In genomic region chr11:12451179-12451814, GRCh38 we compare ENCODE assay signal across 1 cellular context.
TF ChIP-seq lines count a peak whose summit lies in the region.

No MANE protein-coding gene starts in this region.

TF ChIP-seq in SK-N-SH, 30 proteins besides CTCF, POLR2A, EP300 and RAD21 (continued from another document):
- TF ChIP-seq, protein P1, sequence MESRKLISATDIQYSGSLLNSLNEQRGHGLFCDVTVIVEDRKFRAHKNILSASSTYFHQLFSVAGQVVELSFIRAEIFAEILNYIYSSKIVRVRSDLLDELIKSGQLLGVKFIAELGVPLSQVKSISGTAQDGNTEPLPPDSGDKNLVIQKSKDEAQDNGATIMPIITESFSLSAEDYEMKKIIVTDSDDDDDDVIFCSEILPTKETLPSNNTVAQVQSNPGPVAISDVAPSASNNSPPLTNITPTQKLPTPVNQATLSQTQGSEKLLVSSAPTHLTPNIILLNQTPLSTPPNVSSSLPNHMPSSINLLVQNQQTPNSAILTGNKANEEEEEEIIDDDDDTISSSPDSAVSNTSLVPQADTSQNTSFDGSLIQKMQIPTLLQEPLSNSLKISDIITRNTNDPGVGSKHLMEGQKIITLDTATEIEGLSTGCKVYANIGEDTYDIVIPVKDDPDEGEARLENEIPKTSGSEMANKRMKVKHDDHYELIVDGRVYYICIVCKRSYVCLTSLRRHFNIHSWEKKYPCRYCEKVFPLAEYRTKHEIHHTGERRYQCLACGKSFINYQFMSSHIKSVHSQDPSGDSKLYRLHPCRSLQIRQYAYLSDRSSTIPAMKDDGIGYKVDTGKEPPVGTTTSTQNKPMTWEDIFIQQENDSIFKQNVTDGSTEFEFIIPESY (IDR thresholded peaks at IDR 0.05; ENCODE audit: borderline replicate concordance, low read depth), result no peak
- TF ChIP-seq FOXM1 (IDR thresholded peaks at IDR 0.05; ENCODE audit: low read depth) (peak; percentile 59; the same call in 1 of the 2 replicates), TAF1 (IDR thresholded peaks at IDR 0.05; ENCODE audit: borderline replicate concordance, low read depth, low read length) (no peak), RXRA (IDR thresholded peaks at IDR 0.05; ENCODE audit: borderline replicate concordance, low read depth) (no peak), EZH2phosphoT487 (IDR thresholded peaks at IDR 0.05; ENCODE audit: borderline replicate concordance, low read depth) (no peak), ELF1 (IDR thresholded peaks at IDR 0.05) (no peak), USF2 (IDR thresholded peaks at IDR 0.05; ENCODE audit: borderline replicate concordance, low read depth, low read length) (no peak), GATA2 (CRISPR knock-in tag; IDR thresholded peaks at IDR 0.05) (peak; percentile 89), GABPA (IDR thresholded peaks at IDR 0.05; ENCODE audit: low read depth) (no peak), SMC3 (IDR thresholded peaks at IDR 0.05; ENCODE audit: low read depth, low read length) (no peak), MAX (IDR thresholded peaks at IDR 0.05; ENCODE audit: low read depth) (no peak), FOXJ3 (CRISPR knock-in tag; IDR thresholded peaks at IDR 0.05) (no peak), RCOR1 (IDR thresholded peaks at IDR 0.05; ENCODE audit: low read length) (no peak; the same call in 1 of the 2 replicates), MXI1 (IDR thresholded peaks at IDR 0.05; ENCODE audit: low read depth, low read length) (peak; percentile 49; the same call in 1 of the 2 replicates), POLR2AphosphoS5 (IDR thresholded peaks at IDR 0.05; ENCODE audit: low read depth, low read length) (peak; percentile 61; the same call in 1 of the 2 replicates), TCF12 (IDR thresholded peaks at IDR 0.05) (peak; percentile 76), YY1 (IDR thresholded peaks at IDR 0.05; ENCODE audit: low read depth) (no peak), JUND (IDR thresholded peaks at IDR 0.05) (no peak), NFIC (IDR thresholded peaks at IDR 0.05; ENCODE audit: borderline replicate concordance) (no peak), CHD2 (IDR thresholded peaks at IDR 0.05; ENCODE audit: low read length, partially characterized antibody) (peak; percentile 46), NRF1 (IDR thresholded peaks at IDR 0.05; ENCODE audit: low read depth, low read length) (no peak), MEF2A (IDR thresholded peaks at IDR 0.05; ENCODE audit: borderline replicate concordance, low read depth) (0 out of 2 replicates have a peak, but pooled peaks have one; percentile 5), RFX5 (IDR thresholded peaks at IDR 0.05; ENCODE audit: low read length) (no peak; the same call in 1 of the 2 replicates)
- TF ChIP-seq, protein P2, sequence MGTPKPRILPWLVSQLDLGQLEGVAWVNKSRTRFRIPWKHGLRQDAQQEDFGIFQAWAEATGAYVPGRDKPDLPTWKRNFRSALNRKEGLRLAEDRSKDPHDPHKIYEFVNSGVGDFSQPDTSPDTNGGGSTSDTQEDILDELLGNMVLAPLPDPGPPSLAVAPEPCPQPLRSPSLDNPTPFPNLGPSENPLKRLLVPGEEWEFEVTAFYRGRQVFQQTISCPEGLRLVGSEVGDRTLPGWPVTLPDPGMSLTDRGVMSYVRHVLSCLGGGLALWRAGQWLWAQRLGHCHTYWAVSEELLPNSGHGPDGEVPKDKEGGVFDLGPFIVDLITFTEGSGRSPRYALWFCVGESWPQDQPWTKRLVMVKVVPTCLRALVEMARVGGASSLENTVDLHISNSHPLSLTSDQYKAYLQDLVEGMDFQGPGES (IDR thresholded peaks at IDR 0.05; ENCODE audit: low read depth, low read length), result no peak
- TF ChIP-seq, protein P3, sequence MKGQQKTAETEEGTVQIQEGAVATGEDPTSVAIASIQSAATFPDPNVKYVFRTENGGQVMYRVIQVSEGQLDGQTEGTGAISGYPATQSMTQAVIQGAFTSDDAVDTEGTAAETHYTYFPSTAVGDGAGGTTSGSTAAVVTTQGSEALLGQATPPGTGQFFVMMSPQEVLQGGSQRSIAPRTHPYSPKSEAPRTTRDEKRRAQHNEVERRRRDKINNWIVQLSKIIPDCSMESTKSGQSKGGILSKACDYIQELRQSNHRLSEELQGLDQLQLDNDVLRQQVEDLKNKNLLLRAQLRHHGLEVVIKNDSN (IDR thresholded peaks at IDR 0.05; ENCODE audit: borderline replicate concordance, low read depth), result no peak
- TF ChIP-seq, protein P4, sequence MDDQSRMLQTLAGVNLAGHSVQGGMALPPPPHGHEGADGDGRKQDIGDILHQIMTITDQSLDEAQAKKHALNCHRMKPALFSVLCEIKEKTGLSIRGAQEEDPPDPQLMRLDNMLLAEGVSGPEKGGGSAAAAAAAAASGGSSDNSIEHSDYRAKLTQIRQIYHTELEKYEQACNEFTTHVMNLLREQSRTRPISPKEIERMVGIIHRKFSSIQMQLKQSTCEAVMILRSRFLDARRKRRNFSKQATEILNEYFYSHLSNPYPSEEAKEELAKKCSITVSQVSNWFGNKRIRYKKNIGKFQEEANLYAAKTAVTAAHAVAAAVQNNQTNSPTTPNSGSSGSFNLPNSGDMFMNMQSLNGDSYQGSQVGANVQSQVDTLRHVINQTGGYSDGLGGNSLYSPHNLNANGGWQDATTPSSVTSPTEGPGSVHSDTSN (IDR thresholded peaks at IDR 0.05), result peak; percentile 58; the same call in 1 of the 2 replicates
- TF ChIP-seq, protein P5, sequence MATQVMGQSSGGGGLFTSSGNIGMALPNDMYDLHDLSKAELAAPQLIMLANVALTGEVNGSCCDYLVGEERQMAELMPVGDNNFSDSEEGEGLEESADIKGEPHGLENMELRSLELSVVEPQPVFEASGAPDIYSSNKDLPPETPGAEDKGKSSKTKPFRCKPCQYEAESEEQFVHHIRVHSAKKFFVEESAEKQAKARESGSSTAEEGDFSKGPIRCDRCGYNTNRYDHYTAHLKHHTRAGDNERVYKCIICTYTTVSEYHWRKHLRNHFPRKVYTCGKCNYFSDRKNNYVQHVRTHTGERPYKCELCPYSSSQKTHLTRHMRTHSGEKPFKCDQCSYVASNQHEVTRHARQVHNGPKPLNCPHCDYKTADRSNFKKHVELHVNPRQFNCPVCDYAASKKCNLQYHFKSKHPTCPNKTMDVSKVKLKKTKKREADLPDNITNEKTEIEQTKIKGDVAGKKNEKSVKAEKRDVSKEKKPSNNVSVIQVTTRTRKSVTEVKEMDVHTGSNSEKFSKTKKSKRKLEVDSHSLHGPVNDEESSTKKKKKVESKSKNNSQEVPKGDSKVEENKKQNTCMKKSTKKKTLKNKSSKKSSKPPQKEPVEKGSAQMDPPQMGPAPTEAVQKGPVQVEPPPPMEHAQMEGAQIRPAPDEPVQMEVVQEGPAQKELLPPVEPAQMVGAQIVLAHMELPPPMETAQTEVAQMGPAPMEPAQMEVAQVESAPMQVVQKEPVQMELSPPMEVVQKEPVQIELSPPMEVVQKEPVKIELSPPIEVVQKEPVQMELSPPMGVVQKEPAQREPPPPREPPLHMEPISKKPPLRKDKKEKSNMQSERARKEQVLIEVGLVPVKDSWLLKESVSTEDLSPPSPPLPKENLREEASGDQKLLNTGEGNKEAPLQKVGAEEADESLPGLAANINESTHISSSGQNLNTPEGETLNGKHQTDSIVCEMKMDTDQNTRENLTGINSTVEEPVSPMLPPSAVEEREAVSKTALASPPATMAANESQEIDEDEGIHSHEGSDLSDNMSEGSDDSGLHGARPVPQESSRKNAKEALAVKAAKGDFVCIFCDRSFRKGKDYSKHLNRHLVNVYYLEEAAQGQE (IDR thresholded peaks at IDR 0.05; ENCODE audit: low read depth, low read length), result no peak
